Comparison of ENCODE assay signal across 10 cellular contexts in the genomic region with DNA sequence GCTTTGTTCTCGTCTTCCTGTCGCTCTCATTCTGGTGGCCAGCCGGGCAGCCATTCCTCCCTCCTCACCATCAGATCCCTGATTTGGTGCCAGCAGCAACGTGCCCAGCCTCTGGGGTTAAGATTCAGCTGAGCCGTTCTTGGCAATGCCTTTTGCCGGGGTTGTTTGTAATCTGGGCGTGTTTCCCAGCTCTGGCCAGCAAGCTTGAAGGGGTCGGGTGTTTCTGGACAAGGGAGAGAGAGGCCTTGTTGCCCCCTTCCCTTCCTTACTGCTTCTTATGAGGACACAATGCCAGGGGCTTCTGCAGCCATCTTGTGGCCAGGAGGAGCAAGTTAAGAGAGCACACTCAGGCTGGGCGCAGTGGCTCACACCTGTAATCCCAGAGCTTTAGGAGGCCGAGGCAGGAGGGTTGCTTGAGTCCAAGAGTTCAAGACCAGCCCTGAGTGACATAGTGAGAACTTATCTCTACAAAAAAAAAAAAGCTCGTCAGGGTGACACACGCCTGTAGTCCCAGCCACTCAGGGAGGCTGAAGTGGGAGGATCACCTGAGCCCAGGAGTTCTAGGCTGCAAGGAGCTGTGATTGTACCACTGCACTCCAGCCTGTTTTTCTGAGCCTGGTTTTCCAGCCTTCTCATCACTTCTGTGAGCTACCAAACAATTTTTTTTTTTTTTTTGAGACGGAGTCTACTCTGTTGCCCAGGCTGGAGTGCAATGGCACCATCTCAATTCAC. TPM values are rescaled to one million over a fixed set of nuclear protein-coding genes. Genes with fewer than 3 reads are reported as not detected.
DNase-seq lines count a peak whose midpoint lies in the region; ATAC-seq and TF ChIP-seq lines count a peak whose summit lies in the region.
"Had no signal": no experiment of that assay in that cellular context is flagged by ENCODE, and none has a peak within 500 bp of the region (broad histone marks: within the 10 kb centered on the region; RNA-seq: fewer than 3 reads in every experiment).

No MANE protein-coding gene starts in this region.

- no peak overlapping the region for H3K27ac Mint-ChIP-seq in activated CD8-positive, alpha-beta T cell treated with anti-CD3 and anti-CD28 coated beads for 36 hours
- no peak overlapping the region for H3K27ac Mint-ChIP-seq in activated CD8-positive, alpha-beta T cell treated with anti-CD3 and anti-CD28 coated beads, Interleukin-2, amount 10 ng/mL, durations not matched to agents 7 days and 5 days
- H3K27ac Mint-ChIP-seq in stimulated activated memory B cell treated with anti-CD40 and anti-IgM and Interleukin-4, amounts not matched to agents 10 μg/mL and 1 μg/mL and 100 μg/mL, for 72 hours = no peak overlapping the region
- H3K27ac Mint-ChIP-seq: CD4-positive, alpha-beta memory T cell; naive thymus-derived CD4-positive, alpha-beta T cell had no signal

- in situ Hi-C loops in astrocyte of the spinal cord (cut with HindIII; ENCODE audit: low sequenced_read_pairs) = no loop called here

- ATAC-seq in activated CD8-positive, alpha-beta T cell treated with anti-CD3 and anti-CD28 coated beads for 36 hours = no peak
- ATAC-seq in activated CD8-positive, alpha-beta T cell treated with anti-CD3 and anti-CD28 coated beads, Interleukin-2, amount 10 ng/mL, durations not matched to agents 7 days and 5 days = no peak
- ATAC-seq in aorta (ENCODE audit: low FRiP score) (peak; percentile 13), HG02759 (IDR thresholded peaks at IDR 0.05; ENCODE audit: unreplicated experiment) (no peak)
- no peak for ATAC-seq in stimulated activated memory B cell treated with anti-CD40 and anti-IgM and Interleukin-4, amounts not matched to agents 10 μg/mL and 1 μg/mL and 100 μg/mL, for 72 hours
- ATAC-seq: naive thymus-derived CD4-positive, alpha-beta T cell had no signal

- H3K4me1 Mint-ChIP-seq in activated CD8-positive, alpha-beta T cell treated with anti-CD3 and anti-CD28 coated beads for 36 hours (ENCODE audit: low read depth) = no peaks in the 10 kb centered on the region
- H3K4me1 Mint-ChIP-seq in activated CD8-positive, alpha-beta T cell treated with anti-CD3 and anti-CD28 coated beads, Interleukin-2, amount 10 ng/mL, durations not matched to agents 7 days and 5 days (ENCODE audit: low read depth) = no peaks in the 10 kb centered on the region
- no peaks in the 10 kb centered on the region for H3K4me1 Mint-ChIP-seq in stimulated activated memory B cell treated with anti-CD40 and anti-IgM and Interleukin-4, amounts not matched to agents 10 μg/mL and 1 μg/mL and 100 μg/mL, for 72 hours

- no peak overlapping the region for H3K27ac ChIP-seq in aorta (ENCODE audit: low read depth in 1 of 2, low read length in 2 of 2)

- no peak overlapping the region for H3K4me3 Mint-ChIP-seq in activated CD8-positive, alpha-beta T cell treated with anti-CD3 and anti-CD28 coated beads for 36 hours
- H3K4me3 Mint-ChIP-seq in activated CD8-positive, alpha-beta T cell treated with anti-CD3 and anti-CD28 coated beads, Interleukin-2, amount 10 ng/mL, durations not matched to agents 7 days and 5 days = no peak overlapping the region
- H3K4me3 Mint-ChIP-seq in stimulated activated memory B cell treated with anti-CD40 and anti-IgM and Interleukin-4, amounts not matched to agents 10 μg/mL and 1 μg/mL and 100 μg/mL, for 72 hours = no peak overlapping the region
- H3K4me3 Mint-ChIP-seq: CD4-positive, alpha-beta memory T cell; naive thymus-derived CD4-positive, alpha-beta T cell had no signal

- DNase-seq in activated CD8-positive, alpha-beta T cell treated with anti-CD3 and anti-CD28 coated beads for 36 hours = peak; percentile 12
- no peak for DNase-seq in activated CD8-positive, alpha-beta T cell treated with anti-CD3 and anti-CD28 coated beads, Interleukin-2, amount 10 ng/mL, durations not matched to agents 7 days and 5 days
- peak; percentile 59 for DNase-seq in astrocyte of the spinal cord (ENCODE audit: low read depth, low spot score)
- peak in 35 of 51 donors; percentile 14 to 77 (median 42) for DNase-seq in hypothalamus (lab: John Stamatoyannopoulos, UW)
- DNase-seq in aorta = peak; percentile 81 to 83
- DNase-seq in NCI-H1092 treated with DMSO at 0.1 percent for 48 hours (lab: John Stamatoyannopoulos, UW) = no peak
- DNase-seq: CD4-positive, alpha-beta memory T cell; naive thymus-derived CD4-positive, alpha-beta T cell had no signal

- no peaks in the 10 kb centered on the region for H3K4me1 ChIP-seq in aorta (ENCODE audit: control insufficient read depth in 1 of 2, insufficient read depth in 2 of 2, low read length in 2 of 2)

- WGBS in aorta, 2 donors = 23 to 27% methylated on average over 13 of the region's 13 CpGs

- intact Hi-C loops in activated CD8-positive, alpha-beta T cell treated with anti-CD3 and anti-CD28 coated beads for 36 hours (cut with micrococcal nuclease) = no loop called here
- intact Hi-C loops in aorta (cut with DNase I) = no loop called here

- H3K27me3 Mint-ChIP-seq in activated CD8-positive, alpha-beta T cell treated with anti-CD3 and anti-CD28 coated beads for 36 hours = no peaks in the 10 kb centered on the region
- no peaks in the 10 kb centered on the region for H3K27me3 Mint-ChIP-seq in activated CD8-positive, alpha-beta T cell treated with anti-CD3 and anti-CD28 coated beads, Interleukin-2, amount 10 ng/mL, durations not matched to agents 7 days and 5 days (ENCODE audit: low read depth)
- no peaks in the 10 kb centered on the region for H3K27me3 Mint-ChIP-seq in stimulated activated memory B cell treated with anti-CD40 and anti-IgM and Interleukin-4, amounts not matched to agents 10 μg/mL and 1 μg/mL and 100 μg/mL, for 72 hours
- H3K27me3 Mint-ChIP-seq: CD4-positive, alpha-beta memory T cell; naive thymus-derived CD4-positive, alpha-beta T cell had no signal

- no peaks in the 10 kb centered on the region for H3K36me3 ChIP-seq in aorta (ENCODE audit: control insufficient read depth in 1 of 2, insufficient read depth in 2 of 2, low read length in 1 of 2)

- H3K36me3 Mint-ChIP-seq in activated CD8-positive, alpha-beta T cell treated with anti-CD3 and anti-CD28 coated beads for 36 hours (ENCODE audit: low read depth) = peaks cover 4% of the 10 kb centered on the region
- peaks cover 7% of the 10 kb centered on the region for H3K36me3 Mint-ChIP-seq in activated CD8-positive, alpha-beta T cell treated with anti-CD3 and anti-CD28 coated beads, Interleukin-2, amount 10 ng/mL, durations not matched to agents 7 days and 5 days (ENCODE audit: low read depth)
- H3K36me3 Mint-ChIP-seq in stimulated activated memory B cell treated with anti-CD40 and anti-IgM and Interleukin-4, amounts not matched to agents 10 μg/mL and 1 μg/mL and 100 μg/mL, for 72 hours = peaks cover 15% of the 10 kb centered on the region

- no peak for TF ChIP-seq CTCF in activated CD8-positive, alpha-beta T cell treated with anti-CD3 and anti-CD28 coated beads for 36 hours (IDR thresholded peaks at IDR 0.05)
- peak; percentile 52 for TF ChIP-seq CTCF in astrocyte of the spinal cord (IDR thresholded peaks at IDR 0.05; ENCODE audit: low read depth, low read length)

- no peaks in the 10 kb centered on the region for H3K9me3 ChIP-seq in aorta (ENCODE audit: control insufficient read depth, low read length)

- no peaks in the 10 kb centered on the region for H3K27me3 ChIP-seq in aorta (ENCODE audit: control insufficient read depth in 1 of 2, insufficient read depth in 2 of 2, low read length in 1 of 2)

- POLR2A ChIA-PET in activated CD8-positive, alpha-beta T cell treated with anti-CD3 and anti-CD28 coated beads for 36 hours (lab: Charles Lee) = interaction anchor here (0.5 kb wide), 1 partner anchor 61 kb away, joined by 3 read pairs; no protein-coding TSS in a partner anchor
- POLR2A ChIA-PET in activated CD8-positive, alpha-beta T cell treated with anti-CD3 and anti-CD28 coated beads, Interleukin-2, amount 10 ng/mL, durations not matched to agents 7 days and 5 days (lab: Charles Lee) = interaction anchor here (0.7 to 0.9 kb wide), 2 partner anchors 100 to 286 kb away, joined by 3 read pairs; no protein-coding TSS in a partner anchor

- no peak overlapping the region for H3K4me3 ChIP-seq in astrocyte of the spinal cord (ENCODE audit: low read depth, low read length)
- no peak overlapping the region for H3K4me3 ChIP-seq in aorta (ENCODE audit: low read length in 2 of 2)

- no peaks in the 10 kb centered on the region for H3K9me3 Mint-ChIP-seq in activated CD8-positive, alpha-beta T cell treated with anti-CD3 and anti-CD28 coated beads for 36 hours
- H3K9me3 Mint-ChIP-seq in activated CD8-positive, alpha-beta T cell treated with anti-CD3 and anti-CD28 coated beads, Interleukin-2, amount 10 ng/mL, durations not matched to agents 7 days and 5 days (ENCODE audit: insufficient read depth) = no peaks in the 10 kb centered on the region
- no peaks in the 10 kb centered on the region for H3K9me3 Mint-ChIP-seq in stimulated activated memory B cell treated with anti-CD40 and anti-IgM and Interleukin-4, amounts not matched to agents 10 μg/mL and 1 μg/mL and 100 μg/mL, for 72 hours
- H3K9me3 Mint-ChIP-seq: CD4-positive, alpha-beta memory T cell; naive thymus-derived CD4-positive, alpha-beta T cell had no signal

- CTCF ChIA-PET in activated CD8-positive, alpha-beta T cell treated with anti-CD3 and anti-CD28 coated beads for 36 hours (lab: Charles Lee) = interaction anchor here (1.4 to 1.6 kb wide), 2 partner anchors 79 to 174 kb away, joined by 3 to 4 read pairs; no protein-coding TSS in a partner anchor
- CTCF ChIA-PET in activated CD8-positive, alpha-beta T cell treated with anti-CD3 and anti-CD28 coated beads, Interleukin-2, amount 10 ng/mL, durations not matched to agents 7 days and 5 days (lab: Charles Lee) = interaction anchor here (0.6 to 1.2 kb wide), 4 partner anchors 79 to 225 kb away, joined by 3 to 5 read pairs (median 4); no protein-coding TSS in a partner anchor

RNA-seq across cellular contexts. Expression of gene CRTC1, which starts 10.7 kb away (rescaled TPM):
- total RNA-seq in activated CD8-positive, alpha-beta T cell treated with anti-CD3 and anti-CD28 coated beads for 36 hours = 1 to 10 TPM; 4.4 to 4.5 TPM
- 1 to 10 TPM; 7.0 to 8.0 TPM for total RNA-seq in activated CD8-positive, alpha-beta T cell treated with anti-CD3 and anti-CD28 coated beads, Interleukin-2, amount 10 ng/mL, durations not matched to agents 7 days and 5 days
- 10 to 100 TPM in 1 of 2 donors, 1 to 10 TPM in 1; 9.5 to 16.5 TPM for total RNA-seq in aorta
- polyA plus RNA-seq in aorta = 10 to 100 TPM in 1 of 2 donors, 1 to 10 TPM in 1; 3.6 to 11.9 TPM

RNA-seq across cellular contexts. Expression of gene KLHL26, which starts 35.9 kb away (rescaled TPM):
- total RNA-seq in activated CD8-positive, alpha-beta T cell treated with anti-CD3 and anti-CD28 coated beads for 36 hours = 10 to 100 TPM; 10.3 to 10.8 TPM
- 10 to 100 TPM; 13.2 to 13.4 TPM for total RNA-seq in activated CD8-positive, alpha-beta T cell treated with anti-CD3 and anti-CD28 coated beads, Interleukin-2, amount 10 ng/mL, durations not matched to agents 7 days and 5 days
- total RNA-seq in aorta = 10 to 100 TPM; 12.1 to 19.2 TPM
- 1 to 10 TPM; 1.9 to 7.1 TPM for polyA plus RNA-seq in aorta

Comparison
In these comparisons a context has a peak if more than half of its experiments do, and no peak if none do; other contexts are left out.
1. DNase-seq: peak in activated CD8-positive, alpha-beta T cell treated with anti-CD3 and anti-CD28 coated beads for 36 hours (single experiment), astrocyte of the spinal cord (single experiment), hypothalamus (35 of 51) and aorta (2 of 2); none in activated CD8-positive, alpha-beta T cell treated with anti-CD3 and anti-CD28 coated beads, Interleukin-2, amount 10 ng/mL, durations not matched to agents 7 days and 5 days (single experiment) and NCI-H1092 treated with DMSO at 0.1 percent for 48 hours (single experiment).